In genomic region chr18:38525039-38525438, GRCh38 we compare ENCODE assay signal across 20 cellular contexts.
DNase-seq lines count a peak whose midpoint lies in the region; ATAC-seq, FAIRE-seq and TF ChIP-seq lines count a peak whose summit lies in the region.
"Had no signal": no experiment of that assay in that cellular context is flagged by ENCODE, and none has a peak within 500 bp of the region (broad histone marks: within the 10 kb centered on the region; RNA-seq: fewer than 3 reads in every experiment).

No MANE protein-coding gene starts in this region.

- no peaks in the 10 kb centered on the region for H3K9me2 ChIP-seq in MM.1S (replicated peaks; ENCODE audit: insufficient read depth, low read length)

- DNase-seq in MM.1S (peak; percentile 82), astrocyte (ENCODE audit: low read depth) (no peak), retinal pigment epithelial cell (ENCODE audit: low read depth) (peak; percentile 26), kidney glomerular epithelial cell (lab: John Stamatoyannopoulos, UW) (no peak), head of caudate nucleus (no peak)
- DNase-seq: AML-193; CD4-positive, alpha-beta memory T cell; DMS79 treated with DMSO at 0.1 percent for 48 hours; GF-D8; GM23248 had no signal

- H3K36me3 ChIP-seq in BLaER1 treated with 17β-estradiol and CSF1 and Interleukin-3, amounts not matched to agents 10 nM and 100 nM = no peaks in the 10 kb centered on the region
- H3K36me3 ChIP-seq in MM.1S (replicated peaks; ENCODE audit: insufficient read depth, low read length) (no peaks in the 10 kb centered on the region), astrocyte (ENCODE audit: insufficient read depth, low read length) (no peaks in the 10 kb centered on the region)
- H3K36me3 ChIP-seq: HAP-1 had no signal

- H2AFZ ChIP-seq in MM.1S (ENCODE audit: low read length) (no peak overlapping the region), astrocyte (ENCODE audit: low read depth, low read length) (no peak overlapping the region)
- H2AFZ ChIP-seq: GM23248 had no signal

- no peak for ATAC-seq in GM21717 (IDR thresholded peaks at IDR 0.05; ENCODE audit: unreplicated experiment)
- ATAC-seq: A549, HepG2 had no signal

- H3K4me2 ChIP-seq in BLaER1 treated with 17β-estradiol and CSF1 and Interleukin-3, amounts not matched to agents 10 nM and 100 nM = peak overlapping the region in 7 of 11 experiments; percentile 7 to 75 (median 40); a peak in 8 of 22 replicates
- H3K4me2 ChIP-seq in MM.1S (ENCODE audit: low read depth, low read length) (peak overlapping the region; percentile 19; the same call in 1 of the 2 replicates), astrocyte (ENCODE audit: low read length) (no peak overlapping the region)
- H3K4me2 ChIP-seq: A549 had no signal

- peaks cover 15 to 44% (median 22%) of the 10 kb centered on the region in 10 experiments for H3K4me1 ChIP-seq in BLaER1 treated with 17β-estradiol and CSF1 and Interleukin-3, amounts not matched to agents 10 nM and 100 nM
- H3K4me1 ChIP-seq in MM.1S (ENCODE audit: low read length) (peaks cover 6% of the 10 kb centered on the region), astrocyte (ENCODE audit: insufficient read depth, low read length) (no peaks in the 10 kb centered on the region)
- H3K4me1 ChIP-seq: A549, HAP-1 had no signal

- H3K27ac ChIP-seq in BLaER1 treated with 17β-estradiol and CSF1 and Interleukin-3, amounts not matched to agents 10 nM and 100 nM = peak overlapping the region in 2 of 11 experiments; percentile 14 to 19; a peak in 1 of 22 replicates
- H3K27ac ChIP-seq in MM.1S (ENCODE audit: low read length) (no peak overlapping the region), astrocyte (ENCODE audit: low read depth, low read length) (no peak overlapping the region)
- H3K27ac ChIP-seq: 22Rv1, A549, GM23248 had no signal

- no peaks in the 10 kb centered on the region for H4K20me1 ChIP-seq in BLaER1 treated with 17β-estradiol and CSF1 and Interleukin-3, amounts not matched to agents 10 nM and 100 nM
- no peaks in the 10 kb centered on the region for H4K20me1 ChIP-seq in MM.1S (ENCODE audit: insufficient read depth, low read length)
- H4K20me1 ChIP-seq in astrocyte (ENCODE audit: insufficient read depth, low read length) = no peaks in the 10 kb centered on the region

- H3K4me1 Mint-ChIP-seq in astrocyte (ENCODE audit: low read depth, unreplicated experiment) = peaks cover 5% of the 10 kb centered on the region
- H3K4me1 Mint-ChIP-seq: CD4-positive, alpha-beta memory T cell; IgD-negative memory B cell had no signal

- intact Hi-C loops in head of caudate nucleus (cut with DNase I) = no loop called here

- no peaks in the 10 kb centered on the region for H3K36me3 Mint-ChIP-seq in astrocyte (ENCODE audit: low read depth, unreplicated experiment)
- H3K36me3 Mint-ChIP-seq: CD14-positive monocyte; CD4-positive, alpha-beta memory T cell; IgD-negative memory B cell had no signal

- H3K27me3 ChIP-seq in BLaER1 treated with 17β-estradiol and CSF1 and Interleukin-3, amounts not matched to agents 10 nM and 100 nM = no peaks in the 10 kb centered on the region
- H3K27me3 ChIP-seq in MM.1S (replicated peaks; ENCODE audit: insufficient read depth, low read length) (peaks cover 24% of the 10 kb centered on the region), astrocyte (ENCODE audit: insufficient read depth, low read length) (no peaks in the 10 kb centered on the region)

- 0 out of 2 replicates have a peak, but pooled peaks cover 6% of the 10 kb centered on the region for H3F3A ChIP-seq in MM.1S (ENCODE audit: insufficient read depth, low read length)

- no peaks in the 10 kb centered on the region for H3K27me3 Mint-ChIP-seq in astrocyte (ENCODE audit: low read depth, unreplicated experiment)
- H3K27me3 Mint-ChIP-seq: CD4-positive, alpha-beta memory T cell; IgD-negative memory B cell had no signal

- no peaks in the 10 kb centered on the region for H3K79me2 ChIP-seq in MM.1S (ENCODE audit: low read length)
- H3K79me2 ChIP-seq in astrocyte (ENCODE audit: insufficient read depth, low read length) = no peaks in the 10 kb centered on the region

- FAIRE-seq in astrocyte (lab: Jason Lieb, UNC) = peak; percentile 63
- FAIRE-seq: A549, GM12891, GM19239, HepG2 had no signal

- peaks cover 0 to 47% (median 27%) of the 10 kb centered on the region in 11 experiments; a peak in 16 of 22 replicates for H3K9me3 ChIP-seq in BLaER1 treated with 17β-estradiol and CSF1 and Interleukin-3, amounts not matched to agents 10 nM and 100 nM (replicated peaks in 1 of 11)
- no peaks in the 10 kb centered on the region for H3K9me3 ChIP-seq in MM.1S (replicated peaks; ENCODE audit: insufficient read depth, low read length)
- no peaks in the 10 kb centered on the region for H3K9me3 ChIP-seq in astrocyte (ENCODE audit: insufficient read depth, low read depth, low read length)
- H3K9me3 ChIP-seq: A549, HAP-1 had no signal

- no peak overlapping the region for H3K4me3 Mint-ChIP-seq in astrocyte (ENCODE audit: unreplicated experiment)
- H3K4me3 Mint-ChIP-seq: CD14-positive monocyte; CD4-positive, alpha-beta memory T cell; IgD-negative memory B cell had no signal

- H3K9ac ChIP-seq in BLaER1 treated with 17β-estradiol and CSF1 and Interleukin-3, amounts not matched to agents 10 nM and 100 nM = no peak overlapping the region
- H3K9ac ChIP-seq in MM.1S (ENCODE audit: low read length) (no peak overlapping the region), astrocyte (ENCODE audit: low read length) (no peak overlapping the region)
- H3K9ac ChIP-seq: GM23248 had no signal

- H3K27ac Mint-ChIP-seq in astrocyte (ENCODE audit: unreplicated experiment) = no peak overlapping the region
- H3K27ac Mint-ChIP-seq: CD14-positive monocyte; CD4-positive, alpha-beta memory T cell; IgD-negative memory B cell had no signal

- H3K9me3 Mint-ChIP-seq in astrocyte (ENCODE audit: unreplicated experiment) = no peaks in the 10 kb centered on the region
- H3K9me3 Mint-ChIP-seq: IgD-negative memory B cell had no signal

- no peak overlapping the region for H3K4me3 ChIP-seq in BLaER1 treated with 17β-estradiol and CSF1 and Interleukin-3, amounts not matched to agents 10 nM and 100 nM
- H3K4me3 ChIP-seq in MM.1S (ENCODE audit: low read length) (no peak overlapping the region), astrocyte (ENCODE audit: insufficient read depth, low read depth, low read length) (no peak overlapping the region), retinal pigment epithelial cell (ENCODE audit: low read length) (no peak overlapping the region)
- H3K4me3 ChIP-seq: A549, GM23248, HAP-1 had no signal

- TF ChIP-seq CTCF in MM.1S (IDR thresholded peaks at IDR 0.05; ENCODE audit: low read length) (no peak), astrocyte (IDR thresholded peaks at IDR 0.05; ENCODE audit: insufficient read depth, low read depth, low read length) (no peak), retinal pigment epithelial cell (conservative IDR thresholded peaks at IDR 0.05; ENCODE audit: low read depth, low read length) (no peak)

Comparison
In these comparisons a context has a peak if more than half of its experiments do, and no peak if none do; other contexts are left out.
1. DNase-seq: peak in MM.1S (single experiment) and retinal pigment epithelial cell (single experiment); none in astrocyte (single experiment), kidney glomerular epithelial cell (single experiment) and head of caudate nucleus (0 of 42).